In the genomic region with DNA sequence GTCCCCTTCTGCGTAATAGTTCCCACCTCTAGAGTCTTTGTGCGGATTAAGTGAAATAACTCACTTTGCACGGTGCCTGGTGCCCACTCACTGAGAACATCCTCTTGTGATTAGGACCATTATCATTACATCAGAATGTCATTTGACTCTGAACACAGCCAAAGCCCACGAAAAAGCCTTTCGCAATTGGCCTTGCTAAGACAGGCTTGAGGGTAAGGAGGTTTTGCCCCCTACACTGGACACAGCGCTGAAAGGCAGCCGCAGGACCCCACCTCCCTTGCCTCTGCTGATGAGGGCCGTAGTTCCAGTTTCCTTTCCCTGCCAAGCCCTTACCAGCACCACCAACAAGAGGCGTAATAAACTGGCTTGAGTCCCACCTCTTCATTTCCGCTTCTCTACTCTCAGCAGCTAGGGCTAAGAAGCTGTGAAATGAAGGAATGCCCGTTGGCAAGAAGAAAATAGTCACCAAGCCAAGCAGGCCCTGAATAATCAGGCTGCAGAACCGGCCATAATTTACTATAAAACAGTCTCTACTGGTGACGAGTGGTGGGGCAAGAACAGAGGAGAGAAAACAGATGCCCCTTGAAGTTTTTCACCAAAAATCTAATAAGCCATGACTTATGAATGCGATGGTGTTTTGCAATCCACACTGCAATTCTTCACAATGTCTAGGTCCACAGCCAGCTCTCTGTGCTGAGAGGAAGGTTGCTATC, we compare ENCODE assay signal across 10 cellular contexts. TPM values are rescaled to one million over a fixed set of nuclear protein-coding genes. Genes with fewer than 3 reads are reported as not detected.
A peak's percentile ranks its signal among the peaks of the same experiment; 100 is the strongest.
DNase-seq lines count a peak whose midpoint lies in the region; ATAC-seq and TF ChIP-seq lines count a peak whose summit lies in the region.
"Had no signal": no experiment of that assay in that cellular context is flagged by ENCODE, and none has a peak within 500 bp of the region (broad histone marks: within the 10 kb centered on the region; RNA-seq: fewer than 3 reads in every experiment).

No MANE protein-coding gene starts in this region.

- H3K36me3 ChIP-seq in heart right ventricle (no peaks in the 10 kb centered on the region), gastrocnemius medialis (no peaks in the 10 kb centered on the region)

- peaks cover 0 to 4% (median 0%) of the 10 kb centered on the region in 11 donors for H3K9me3 ChIP-seq in heart right ventricle
- no peaks in the 10 kb centered on the region for H3K9me3 ChIP-seq in gastrocnemius medialis

- in situ Hi-C loops in gastrocnemius medialis (cut with MboI; ENCODE audit: low sequenced_read_pairs in 4 of 4): no loop called here

- TF ChIP-seq CTCF in heart right ventricle (IDR thresholded peaks at IDR 0.05) (no peak), gastrocnemius medialis (IDR thresholded peaks at IDR 0.05 in 4 of 5, conservative IDR thresholded peaks at IDR 0.05 in 1 of 5) (no peak)

- H3K27ac ChIP-seq in heart right ventricle: peak overlapping the region in 1 of 10 donors; percentile 19
- peak overlapping the region in 2 of 4 donors; percentile 17 to 25 for H3K27ac ChIP-seq in gastrocnemius medialis

- no peak for TF ChIP-seq POLR2A in gastrocnemius medialis (IDR thresholded peaks at IDR 0.05)

- H3K4me1 ChIP-seq in heart right ventricle (no peaks in the 10 kb centered on the region), gastrocnemius medialis (peaks cover 0 to 8% of the 10 kb centered on the region in 2 donors)

- intact Hi-C loops in heart right ventricle (cut with DNase I): loop anchor here in 1 of 10 donors (10.0 kb wide), 1 partner anchor 283 kb away; no protein-coding TSS in a partner anchor
- intact Hi-C loops in gastrocnemius medialis (cut with DNase I; ENCODE audit: low total_unique reads): no loop called here

- peak; percentile 69 for DNase-seq in Daoy (ENCODE audit: low read depth)
- peak; percentile 20 for DNase-seq in SHP77 treated with DMSO at 0.1 percent for 48 hours (lab: John Stamatoyannopoulos, UW)
- DNase-seq in heart right ventricle: no peak
- peak in 1 of 2 donors; percentile 27 for DNase-seq in gastrocnemius medialis
- no peak for DNase-seq in middle frontal gyrus (ENCODE audit: extremely low spot score, low spot score)
- DNase-seq in SKM-1 (lab: John Stamatoyannopoulos, UW; ENCODE audit: unreplicated experiment): no peak
- no peak for DNase-seq in EL
- no peak for DNase-seq in activated effector memory CD4-positive, alpha-beta T cell treated with Interleukin-2 at 50 U/mL for 16 hours
- DNase-seq: activated CD4-positive, alpha-beta memory T cell treated with anti-CD3 and anti-CD28 coated beads for 36 hours; NCI-H2107 had no signal

- H3K27me3 ChIP-seq in heart right ventricle (no peaks in the 10 kb centered on the region), gastrocnemius medialis (no peaks in the 10 kb centered on the region)

- WGBS in heart right ventricle, 2 donors: 74 to 80% methylated on average over 14 of the region's 14 CpGs

- ATAC-seq in heart right ventricle: peak in 5 of 8 donors; percentile 21 to 64 (median 38)
- peak; percentile 53 to 63 for ATAC-seq in gastrocnemius medialis

- H3K4me3 ChIP-seq in heart right ventricle: no peak overlapping the region
- H3K4me3 ChIP-seq in gastrocnemius medialis: no peak overlapping the region

RNA-seq across cellular contexts. Expression of gene SH3GLB1, which starts 53.1 kb away (rescaled TPM):
- total RNA-seq in Daoy (2014; rRNA removed; shearing (Covaris generic)): 45.1 and 60.4 TPM in 2 replicates
- total RNA-seq in heart right ventricle (100 to 1,000 TPM; 101 to 160 (median 126) TPM), gastrocnemius medialis (100 to 1,000 TPM in 2 of 4 donors, 10 to 100 TPM in 2; 76.6 to 168 (median 112) TPM)
- polyA plus RNA-seq in heart right ventricle: 10 to 100 TPM; 20.4 to 53.7 TPM

Comparison
In these comparisons a context has a peak if more than half of its experiments do, and no peak if none do; other contexts are left out.
1. DNase-seq: peak in Daoy (single experiment) and SHP77 treated with DMSO at 0.1 percent for 48 hours (single experiment); none in heart right ventricle (0 of 2), middle frontal gyrus (single experiment), SKM-1 (single experiment), EL (single experiment) and activated effector memory CD4-positive, alpha-beta T cell treated with Interleukin-2 at 50 U/mL for 16 hours (single experiment).